Comparison of ENCODE assay signal across 2 cellular contexts in genomic region chr9:136321561-136321960, GRCh38.
TF ChIP-seq lines count a peak whose summit lies in the region.

No MANE protein-coding gene starts in this region.

TF ChIP-seq in IMR-90, 13 proteins besides CTCF, POLR2A, EP300 and RAD21:
- no peak for TF ChIP-seq FOS (IDR thresholded peaks at IDR 0.05; ENCODE audit: low read depth, low read length)
- no peak for TF ChIP-seq NFE2L2 (IDR thresholded peaks at IDR 0.05; ENCODE audit: low read depth, low read length)
- TF ChIP-seq SMC3 (IDR thresholded peaks at IDR 0.05; ENCODE audit: low read depth, low read length): no peak
- TF ChIP-seq RFX5 (IDR thresholded peaks at IDR 0.05; ENCODE audit: low read depth, low read length): no peak
- TF ChIP-seq BHLHE40 (IDR thresholded peaks at IDR 0.05; ENCODE audit: low read depth, low read length): no peak
- TF ChIP-seq ELK1 (IDR thresholded peaks at IDR 0.05; ENCODE audit: borderline replicate concordance, low read depth, low read length): no peak
- no peak for TF ChIP-seq MAFK (IDR thresholded peaks at IDR 0.05; ENCODE audit: low read depth, low read length)
- no peak for TF ChIP-seq MXI1 (IDR thresholded peaks at IDR 0.05; ENCODE audit: borderline replicate concordance, low read depth, low read length)
- no peak for TF ChIP-seq MAZ (IDR thresholded peaks at IDR 0.05; ENCODE audit: borderline replicate concordance, low read depth, low read length)

TF ChIP-seq in H1, 55 proteins besides CTCF, POLR2A, EP300 and RAD21:
- TF ChIP-seq FOSL1 (IDR thresholded peaks at IDR 0.05; ENCODE audit: insufficient read depth, low read depth, low read length): no peak
- TF ChIP-seq SIX5 (IDR thresholded peaks at IDR 0.05; ENCODE audit: low read depth, low read length): no peak
- TF ChIP-seq BACH1 (IDR thresholded peaks at IDR 0.05; ENCODE audit: low read length): no peak
- TF ChIP-seq RBBP5 (IDR thresholded peaks at IDR 0.05; ENCODE audit: borderline replicate concordance, low read depth, low read length): no peak
- TF ChIP-seq TBP (IDR thresholded peaks at IDR 0.05; ENCODE audit: low read depth, low read length): no peak
- TF ChIP-seq ATF2 (IDR thresholded peaks at IDR 0.05; ENCODE audit: low read length): no peak
- TF ChIP-seq SUZ12 (IDR thresholded peaks at IDR 0.05; ENCODE audit: low read length): no peak
- TF ChIP-seq SP2 (IDR thresholded peaks at IDR 0.05; ENCODE audit: low read length): no peak
- TF ChIP-seq TAF1 (IDR thresholded peaks at IDR 0.05; ENCODE audit: low read depth, low read length): no peak
- TF ChIP-seq BRCA1 (IDR thresholded peaks at IDR 0.05; ENCODE audit: low read depth, low read length): no peak
- TF ChIP-seq CHD1 (IDR thresholded peaks at IDR 0.05; ENCODE audit: low read depth, low read length): no peak
